In the genomic region with DNA sequence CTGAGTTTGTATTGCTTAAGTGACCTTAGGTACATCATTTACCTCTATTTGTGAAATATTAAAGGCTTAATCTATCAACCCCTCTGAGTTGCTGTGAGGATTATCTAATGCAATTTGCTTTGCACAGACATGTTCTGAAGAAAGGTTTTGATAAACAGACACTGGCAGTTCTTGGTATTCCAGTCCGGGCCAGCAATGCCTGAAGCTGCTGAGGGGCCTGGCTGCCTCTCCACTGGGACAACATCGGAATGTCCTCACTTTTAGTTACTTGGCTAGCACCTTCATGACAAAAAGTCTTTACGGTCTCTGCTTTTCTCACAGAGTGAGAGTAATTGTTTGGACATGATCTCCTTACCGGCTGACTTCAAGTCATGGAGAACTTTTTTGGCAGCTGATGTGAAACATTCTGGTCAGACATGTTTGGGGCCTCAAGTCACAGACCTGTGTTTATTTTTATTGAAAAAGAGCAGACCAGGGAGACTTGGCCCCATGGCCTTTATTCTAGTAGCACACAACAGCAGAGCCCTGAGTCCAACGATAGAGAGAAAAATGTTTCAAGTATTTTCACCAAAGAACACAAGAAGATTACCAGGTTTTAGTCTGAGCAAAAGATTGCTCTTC, we compare ENCODE assay signal across 19 cellular contexts.
DNase-seq lines count a peak whose midpoint lies in the region; ATAC-seq, FAIRE-seq and TF ChIP-seq lines count a peak whose summit lies in the region.
"Had no signal": no experiment of that assay in that cellular context is flagged by ENCODE, and none has a peak within 500 bp of the region (broad histone marks: within the 10 kb centered on the region; RNA-seq: fewer than 3 reads in every experiment).

No MANE protein-coding gene starts in this region.

- no peaks in the 10 kb centered on the region for H3K4me1 ChIP-seq in keratinocyte (ENCODE audit: control insufficient read depth, extremely low read depth, insufficient read depth, low read length)
- no peaks in the 10 kb centered on the region for H3K4me1 ChIP-seq in prostate gland (replicated peaks)
- H3K4me1 ChIP-seq in mesenchymal stem cell (ENCODE audit: control insufficient read depth, insufficient read depth, low read depth, low read length) = no peaks in the 10 kb centered on the region
- H3K4me1 ChIP-seq: A549, BE2C, HAP-1 had no signal

- H3K9me3 ChIP-seq in keratinocyte (ENCODE audit: control insufficient read depth, low read depth, low read length) (no peaks in the 10 kb centered on the region), prostate gland (no peaks in the 10 kb centered on the region), mesenchymal stem cell (ENCODE audit: control insufficient read depth, low read length) (no peaks in the 10 kb centered on the region)
- H3K9me3 ChIP-seq: A549, BE2C, HAP-1 had no signal

- no peak overlapping the region for H2AK5ac ChIP-seq in mesenchymal stem cell (ENCODE audit: low read length, severe bottlenecking)

- H3K9me1 ChIP-seq in keratinocyte (ENCODE audit: control insufficient read depth, extremely low read depth, insufficient read depth, low read length) = no peaks in the 10 kb centered on the region

- H3K14ac ChIP-seq in mesenchymal stem cell (ENCODE audit: low read length in 2 of 2) = no peak overlapping the region

- H2AFZ ChIP-seq in keratinocyte (ENCODE audit: control insufficient read depth, low read length) (peak overlapping the region; percentile 41), mesenchymal stem cell (ENCODE audit: low read depth, low read length) (no peak overlapping the region)

- H3K9ac ChIP-seq in keratinocyte (ENCODE audit: control insufficient read depth, extremely low read depth, insufficient read depth, low read length) (no peak overlapping the region), mesenchymal stem cell (ENCODE audit: low read length) (no peak overlapping the region)

- H2BK15ac ChIP-seq in mesenchymal stem cell (ENCODE audit: low read depth, poor library complexity, severe bottlenecking) = no peak overlapping the region

- TF ChIP-seq POLR2A in prostate gland (IDR thresholded peaks at IDR 0.05) = no peak

- H3K4me2 ChIP-seq in keratinocyte (ENCODE audit: control insufficient read depth, extremely low read depth, insufficient read depth, low read depth, low read length) (no peak overlapping the region), mesenchymal stem cell (ENCODE audit: low read length, poor library complexity, severe bottlenecking) (no peak overlapping the region)
- H3K4me2 ChIP-seq: A549 had no signal

- H2BK12ac ChIP-seq in mesenchymal stem cell (ENCODE audit: low read length in 2 of 2) = no peak overlapping the region

- no peaks in the 10 kb centered on the region for H3K79me1 ChIP-seq in mesenchymal stem cell (replicated peaks; ENCODE audit: low read length, poor library complexity, severe bottlenecking)

- H3K27ac ChIP-seq in keratinocyte (ENCODE audit: control insufficient read depth, insufficient read depth, low read length) (no peak overlapping the region), prostate gland (peak overlapping the region in 1 of 2 donors; percentile 42), mesenchymal stem cell (ENCODE audit: low read length, poor library complexity, severe bottlenecking) (no peak overlapping the region)
- H3K27ac ChIP-seq: A549, C4-2B, HL-60 had no signal

- H3K4me3 ChIP-seq in epithelial cell of esophagus (ENCODE audit: low read length) (no peak overlapping the region), keratinocyte (ENCODE audit: control insufficient read depth in 2 of 3, extremely low read depth in 1 of 3, insufficient read depth in 2 of 3, low read depth in 1 of 3, low read length in 3 of 3) (no peak overlapping the region), prostate gland (no peak overlapping the region), mesenchymal stem cell (ENCODE audit: insufficient read depth in 1 of 2, low read depth in 1 of 2, low read length in 2 of 2) (no peak overlapping the region)
- H3K4me3 ChIP-seq: A549, HAP-1 had no signal

- ATAC-seq in GM18861 (IDR thresholded peaks at IDR 0.05; ENCODE audit: unreplicated experiment) (no peak), HG02870 (IDR thresholded peaks at IDR 0.05; ENCODE audit: unreplicated experiment) (no peak)
- ATAC-seq: A549 had no signal

- H3K36me3 ChIP-seq in keratinocyte (ENCODE audit: control insufficient read depth in 2 of 2, extremely low read depth in 1 of 2, insufficient read depth in 2 of 2, low read length in 2 of 2) (no peaks in the 10 kb centered on the region), prostate gland (no peaks in the 10 kb centered on the region), mesenchymal stem cell (ENCODE audit: control insufficient read depth in 1 of 2, insufficient read depth in 2 of 2, low read depth in 1 of 2, low read length in 2 of 2) (no peaks in the 10 kb centered on the region)
- H3K36me3 ChIP-seq: BE2C, HAP-1 had no signal

- H2BK120ac ChIP-seq in mesenchymal stem cell (ENCODE audit: low read depth, low read length) = no peak overlapping the region

- H3K4ac ChIP-seq in mesenchymal stem cell (ENCODE audit: low read depth in 1 of 2, low read length in 2 of 2) = no peak overlapping the region

- H2BK5ac ChIP-seq in mesenchymal stem cell (ENCODE audit: low read depth, low read length, poor library complexity, severe bottlenecking) = no peak overlapping the region

- no peak overlapping the region for H4K91ac ChIP-seq in mesenchymal stem cell (ENCODE audit: low read length)

- peak; percentile 67 for DNase-seq in epithelial cell of esophagus (ENCODE audit: low read depth)
- no peak for DNase-seq in keratinocyte (ENCODE audit: low read depth, low spot score)
- DNase-seq in prostate gland (ENCODE audit: low spot score) = peak; percentile 76
- no peak for DNase-seq in mesenchymal stem cell
- no peak for DNase-seq in GM13976 (ENCODE audit: low spot score)
- DNase-seq: BE2C; CD4-positive, alpha-beta memory T cell; DMS79; EL had no signal

- H4K20me1 ChIP-seq in keratinocyte (ENCODE audit: control insufficient read depth, extremely low read depth, insufficient read depth, low read length) = no peaks in the 10 kb centered on the region

- no peak for TF ChIP-seq CTCF in epithelial cell of esophagus (IDR thresholded peaks at IDR 0.05; ENCODE audit: insufficient read depth, low read depth, low read length, missing control alignments)
- TF ChIP-seq CTCF in keratinocyte (optimal IDR thresholded peaks at IDR 0.05 in 1 of 3, IDR thresholded peaks at IDR 0.05 in 1 of 3, conservative IDR thresholded peaks at IDR 0.05 in 1 of 3; ENCODE audit: extremely low read depth in 1 of 3, insufficient read depth in 2 of 3, low read length in 3 of 3) = no peak
- TF ChIP-seq CTCF in prostate gland (IDR thresholded peaks at IDR 0.05) = no peak
- TF ChIP-seq CTCF in GM13976 (IDR thresholded peaks at IDR 0.05; ENCODE audit: borderline replicate concordance, control extremely low read depth, extremely low read depth, insufficient read depth, missing control alignments) = no peak

- dilution Hi-C loops in keratinocyte (cut with MboI; ENCODE audit: extremely low pct_ligation_motif_present, low sequenced_read_pairs) = no loop called here

- no peaks in the 10 kb centered on the region for H3K79me2 ChIP-seq in keratinocyte (ENCODE audit: control insufficient read depth, insufficient read depth, low read length)

- no peak overlapping the region for H3K23ac ChIP-seq in mesenchymal stem cell (ENCODE audit: low read length in 2 of 2)

- peak; percentile 46 for FAIRE-seq in keratinocyte (lab: Jason Lieb, UNC)
- FAIRE-seq: A549, G401.6, GM12891, GM19239, H1 had no signal

- H4K8ac ChIP-seq in mesenchymal stem cell (ENCODE audit: low read length) = no peak overlapping the region

- in situ Hi-C loops in GM13976 (cut with MboI; ENCODE audit: low sequenced_read_pairs, unreplicated experiment) = no loop called here

- no peaks in the 10 kb centered on the region for H3K27me3 ChIP-seq in keratinocyte (ENCODE audit: control insufficient read depth, extremely low read depth, insufficient read depth, low read length)
- no peaks in the 10 kb centered on the region for H3K27me3 ChIP-seq in prostate gland (replicated peaks; ENCODE audit: insufficient read depth)
- no peaks in the 10 kb centered on the region for H3K27me3 ChIP-seq in mesenchymal stem cell (ENCODE audit: control insufficient read depth in 1 of 2, insufficient read depth in 1 of 2, low read length in 2 of 2)
- H3K27me3 ChIP-seq: BE2C had no signal

- 18% methylated on average over 5 of the region's 5 CpGs for WGBS in prostate gland
- 36% methylated on average over 4 of the region's 5 CpGs for WGBS in mesenchymal stem cell

- no peak overlapping the region for H3K18ac ChIP-seq in mesenchymal stem cell (ENCODE audit: low read depth in 1 of 2, low read length in 2 of 2)

- intact Hi-C loops in prostate gland (cut with DNase I) = no loop called here

Comparison
In these comparisons a context has a peak if more than half of its experiments do, and no peak if none do; other contexts are left out.
1. DNase-seq: peak in epithelial cell of esophagus (single experiment) and prostate gland (single experiment); none in keratinocyte (single experiment), mesenchymal stem cell (single experiment) and GM13976 (single experiment).